In the genomic region with DNA sequence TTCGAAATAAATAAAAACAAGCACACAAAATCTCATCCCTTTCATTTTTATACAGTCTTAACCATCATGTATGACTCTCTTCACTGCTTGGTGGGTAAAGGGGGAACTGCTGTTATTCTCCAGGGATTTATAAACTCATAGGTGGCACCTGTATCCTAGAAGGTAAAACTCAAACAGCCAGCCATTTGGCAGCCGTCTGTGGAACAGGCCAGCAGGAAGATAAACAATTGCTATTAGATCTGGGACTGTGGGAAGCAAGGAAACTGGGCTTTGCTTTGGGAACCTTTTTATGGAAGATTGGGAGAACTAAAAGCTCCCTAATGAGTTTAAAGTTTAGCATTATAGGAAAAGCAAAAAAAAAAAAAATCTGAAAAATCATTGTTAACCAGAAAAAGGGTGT, we compare ENCODE assay signal across 19 cellular contexts.
"Had no signal": no experiment of that assay in that cellular context is flagged by ENCODE, and none has a peak within 500 bp of the region (broad histone marks: within the 10 kb centered on the region; RNA-seq: fewer than 3 reads in every experiment).

No MANE protein-coding gene starts in this region.

- ATAC-seq: heart left ventricle; left colon; stimulated activated naive B cell treated with anti-CD40 and anti-IgM and Interleukin-4, amounts not matched to agents 10 μg/mL and 1 μg/mL and 100 μg/mL, for 72 hours; stimulated activated naive CD8-positive, alpha-beta T cell treated with anti-CD3 and anti-CD28 coated beads, Interleukin-15, amount 100 ng/mL, for 72 hours; upper lobe of right lung had no signal

- H3K9me3 ChIP-seq: heart left ventricle, right atrium auricular region, sigmoid colon, testis, tibial nerve, upper lobe of right lung, vagina had no signal

- H3K27me3 Mint-ChIP-seq: naive B cell; stimulated activated naive B cell treated with anti-CD40 and anti-IgM and Interleukin-4, amounts not matched to agents 10 μg/mL and 1 μg/mL and 100 μg/mL, for 72 hours; stimulated activated naive CD8-positive, alpha-beta T cell treated with anti-CD3 and anti-CD28 coated beads, Interleukin-15, amount 100 ng/mL, for 72 hours had no signal

- H3K27ac ChIP-seq: right atrium auricular region, sigmoid colon, skin epidermis, testis, tibial nerve, upper lobe of right lung, vagina had no signal

- H3K4me3 ChIP-seq: heart left ventricle, right atrium auricular region, sigmoid colon, skin epidermis, testis, tibial nerve, upper lobe of right lung, vagina had no signal

- H3K4me1 Mint-ChIP-seq: stimulated activated naive CD8-positive, alpha-beta T cell treated with anti-CD3 and anti-CD28 coated beads, Interleukin-15, amount 100 ng/mL, for 72 hours had no signal

- H3K4me1 ChIP-seq: right atrium auricular region, sigmoid colon, testis, tibial nerve, upper lobe of right lung, vagina had no signal

- H3K4me3 Mint-ChIP-seq: nephron; stimulated activated naive B cell treated with anti-CD40 and anti-IgM and Interleukin-4, amounts not matched to agents 10 μg/mL and 1 μg/mL and 100 μg/mL, for 72 hours; stimulated activated naive CD8-positive, alpha-beta T cell treated with anti-CD3 and anti-CD28 coated beads, Interleukin-15, amount 100 ng/mL, for 72 hours had no signal

- H3K9me3 Mint-ChIP-seq: naive B cell; nephron; stimulated activated naive B cell treated with anti-CD40 and anti-IgM and Interleukin-4, amounts not matched to agents 10 μg/mL and 1 μg/mL and 100 μg/mL, for 72 hours; stimulated activated naive CD8-positive, alpha-beta T cell treated with anti-CD3 and anti-CD28 coated beads, Interleukin-15, amount 100 ng/mL, for 72 hours had no signal

- H3K27ac Mint-ChIP-seq: nephron; stimulated activated naive B cell treated with anti-CD40 and anti-IgM and Interleukin-4, amounts not matched to agents 10 μg/mL and 1 μg/mL and 100 μg/mL, for 72 hours had no signal

- FAIRE-seq: frontal cortex had no signal

- DNase-seq: heart left ventricle; hippocampal formation; left colon; mesendoderm; naive B cell; posterior cingulate gyrus; sigmoid colon; stimulated activated CD4-positive, alpha-beta T cell treated with anti-CD3 and anti-CD28 coated beads, Interleukin-2, amount 100 ng/mL, for 24 hours; stimulated activated CD4-positive, alpha-beta T cell treated with anti-CD3 and anti-CD28 coated beads, Interleukin-4, amount 100 ng/mL, for 4 hours; stimulated activated naive B cell treated with anti-CD40 and anti-IgM and Interleukin-4, amounts not matched to agents 10 μg/mL and 1 μg/mL and 100 μg/mL, for 72 hours; stimulated activated naive CD8-positive, alpha-beta T cell treated with anti-CD3 and anti-CD28 coated beads, Interleukin-15, amount 100 ng/mL, for 72 hours; testis; upper lobe of right lung had no signal

- H3K27me3 ChIP-seq: heart left ventricle, right atrium auricular region, sigmoid colon, testis, tibial nerve, upper lobe of right lung, vagina had no signal
